Comparison of ENCODE assay signal across 10 cellular contexts in the genomic region with DNA sequence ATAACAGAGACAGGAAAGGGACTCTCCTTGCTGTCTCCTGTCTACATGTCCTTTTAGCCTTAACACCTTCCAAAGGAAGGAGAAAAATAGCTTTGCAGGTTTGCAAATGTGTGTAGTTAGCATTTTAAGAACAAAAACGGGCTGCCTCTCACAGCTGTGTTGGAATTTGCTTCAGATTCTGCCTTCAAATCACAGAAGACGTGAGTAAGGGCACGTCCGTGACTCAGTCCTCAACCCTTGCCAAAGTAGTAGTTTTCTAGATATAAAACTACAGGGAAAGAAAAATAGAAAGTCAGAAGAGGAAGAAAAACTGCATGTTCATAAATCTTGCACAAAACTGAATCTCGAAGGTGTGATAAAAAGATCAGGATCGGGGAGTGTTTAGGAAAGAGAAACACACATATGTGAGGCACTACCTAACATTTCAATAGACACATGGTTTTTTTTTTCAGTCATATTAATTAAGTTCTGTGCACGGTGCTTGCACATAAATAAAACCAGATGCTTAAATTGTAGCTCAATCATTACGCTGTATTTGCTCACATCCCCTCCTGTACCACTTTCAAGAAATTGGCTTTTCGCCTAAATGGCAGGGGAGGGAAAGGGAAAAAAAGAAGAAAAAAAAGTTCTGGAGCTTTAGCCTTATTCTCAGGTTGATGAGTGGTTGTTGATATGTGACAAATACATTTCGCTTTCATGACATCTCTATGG.
DNase-seq lines count a peak whose midpoint lies in the region; ATAC-seq and TF ChIP-seq lines count a peak whose summit lies in the region.
"Had no signal": no experiment of that assay in that cellular context is flagged by ENCODE, and none has a peak within 500 bp of the region (broad histone marks: within the 10 kb centered on the region; RNA-seq: fewer than 3 reads in every experiment).

No MANE protein-coding gene starts in this region.

- H3K9me3 Mint-ChIP-seq in WTC11 (peaks cover 9% of the 10 kb centered on the region), type B pancreatic cell (no peaks in the 10 kb centered on the region)

- peak overlapping the region; percentile 99 for H3K27ac Mint-ChIP-seq in WTC11
- H3K27ac Mint-ChIP-seq in type B pancreatic cell = peak overlapping the region; percentile 3

- peak overlapping the region; percentile 59 for H3K4me2 ChIP-seq in hepatocyte

- H2AFZ ChIP-seq in hepatocyte = no peak overlapping the region

- peaks cover 4% of the 10 kb centered on the region for H3K79me2 ChIP-seq in hepatocyte

- intact Hi-C loops in Right ventricle myocardium inferior (cut with DNase I) = no loop called here

- TF ChIP-seq CTCF in right atrium auricular region (IDR thresholded peaks at IDR 0.05) = no peak
- no peak for TF ChIP-seq CTCF in WTC11 (IDR thresholded peaks at IDR 0.05)
- TF ChIP-seq CTCF in hepatocyte (IDR thresholded peaks at IDR 0.05; ENCODE audit: poor library complexity) = no peak
- no peak for TF ChIP-seq CTCF in type B pancreatic cell (conservative IDR thresholded peaks at IDR 0.05)

- peaks cover 73% of the 10 kb centered on the region for H3K4me1 Mint-ChIP-seq in WTC11
- H3K4me1 Mint-ChIP-seq in type B pancreatic cell (ENCODE audit: unreplicated experiment) = peaks cover 17% of the 10 kb centered on the region

- CTCF ChIA-PET in WTC11 (lab: Charles Lee) = interaction anchor here (1.3 to 1.4 kb wide), 2 partner anchors 16 to 72 kb away, joined by 4 to 8 read pairs; a partner anchor contains a TSS

- H3K27ac ChIP-seq in right atrium auricular region (no peak overlapping the region), hepatocyte (peak overlapping the region; percentile 15)

- H3K36me3 Mint-ChIP-seq in WTC11 (peaks cover 9% of the 10 kb centered on the region), type B pancreatic cell (no peaks in the 10 kb centered on the region)

- no peaks in the 10 kb centered on the region for H4K20me1 ChIP-seq in hepatocyte (ENCODE audit: insufficient read depth, poor library complexity, severe bottlenecking)

- peaks cover 0 to 6% of the 10 kb centered on the region in 2 donors for H3K4me1 ChIP-seq in right atrium auricular region
- H3K4me1 ChIP-seq in hepatocyte (ENCODE audit: insufficient read depth) = peaks cover 25% of the 10 kb centered on the region
- H3K4me1 ChIP-seq: BE2C had no signal

- ATAC-seq in Right ventricle myocardium inferior (peak; percentile 50), WTC11 (peak; percentile 40; the same call in 1 of the 2 replicates), GM21619 (IDR thresholded peaks at IDR 0.05; ENCODE audit: unreplicated experiment) (no peak)

- POLR2A ChIA-PET in WTC11 (lab: Charles Lee) = no interaction called here

- H3K27me3 ChIP-seq in right atrium auricular region = no peaks in the 10 kb centered on the region
- H3K27me3 ChIP-seq in hepatocyte = no peaks in the 10 kb centered on the region
- H3K27me3 ChIP-seq: BE2C had no signal

- no peaks in the 10 kb centered on the region for H3K9me3 ChIP-seq in right atrium auricular region
- H3K9me3 ChIP-seq in hepatocyte (ENCODE audit: low read depth) = no peaks in the 10 kb centered on the region
- H3K9me3 ChIP-seq: BE2C had no signal

- DNase-seq in Right ventricle myocardium inferior (ENCODE audit: missing footprints) (no peak), right atrium auricular region (ENCODE audit: low spot score) (no peak), WTC11 (ENCODE audit: low spot score) (no peak), hepatocyte (ENCODE audit: low spot score) (no peak), type B pancreatic cell (ENCODE audit: extremely low spot score, unreplicated experiment) (no peak), pons (ENCODE audit: low spot score) (no peak), DMS 273 treated with DMSO at 0.1 percent for 48 hours (lab: John Stamatoyannopoulos, UW) (no peak)
- DNase-seq: BE2C, NCI-H1436 treated with DMSO at 0.1 percent for 48 hours had no signal

- WGBS in hepatocyte (ENCODE audit: low lambda C conversion rate, missing lambda C conversion rate) = 53% methylated on average over 10 of the region's 10 CpGs

- H3K4me3 Mint-ChIP-seq in WTC11 (peak overlapping the region; percentile 40), type B pancreatic cell (peak overlapping the region; percentile 29)

- H3K27me3 Mint-ChIP-seq in WTC11 (ENCODE audit: low read depth) = no peaks in the 10 kb centered on the region
- H3K27me3 Mint-ChIP-seq in type B pancreatic cell = no peaks in the 10 kb centered on the region

- H3K4me3 ChIP-seq in right atrium auricular region = peak overlapping the region in 1 of 2 donors; percentile 3
- no peak overlapping the region for H3K4me3 ChIP-seq in hepatocyte

- no peaks in the 10 kb centered on the region for H3K36me3 ChIP-seq in right atrium auricular region
- H3K36me3 ChIP-seq in hepatocyte (replicated peaks; ENCODE audit: insufficient read depth, low read depth) = no peaks in the 10 kb centered on the region
- H3K36me3 ChIP-seq: BE2C had no signal

- no peaks in the 10 kb centered on the region for H3K9me2 ChIP-seq in hepatocyte (replicated peaks; ENCODE audit: insufficient read depth)

TF ChIP-seq in WTC11, 78 proteins besides CTCF, POLR2A, EP300 and RAD21:
- TF ChIP-seq, protein P1, sequence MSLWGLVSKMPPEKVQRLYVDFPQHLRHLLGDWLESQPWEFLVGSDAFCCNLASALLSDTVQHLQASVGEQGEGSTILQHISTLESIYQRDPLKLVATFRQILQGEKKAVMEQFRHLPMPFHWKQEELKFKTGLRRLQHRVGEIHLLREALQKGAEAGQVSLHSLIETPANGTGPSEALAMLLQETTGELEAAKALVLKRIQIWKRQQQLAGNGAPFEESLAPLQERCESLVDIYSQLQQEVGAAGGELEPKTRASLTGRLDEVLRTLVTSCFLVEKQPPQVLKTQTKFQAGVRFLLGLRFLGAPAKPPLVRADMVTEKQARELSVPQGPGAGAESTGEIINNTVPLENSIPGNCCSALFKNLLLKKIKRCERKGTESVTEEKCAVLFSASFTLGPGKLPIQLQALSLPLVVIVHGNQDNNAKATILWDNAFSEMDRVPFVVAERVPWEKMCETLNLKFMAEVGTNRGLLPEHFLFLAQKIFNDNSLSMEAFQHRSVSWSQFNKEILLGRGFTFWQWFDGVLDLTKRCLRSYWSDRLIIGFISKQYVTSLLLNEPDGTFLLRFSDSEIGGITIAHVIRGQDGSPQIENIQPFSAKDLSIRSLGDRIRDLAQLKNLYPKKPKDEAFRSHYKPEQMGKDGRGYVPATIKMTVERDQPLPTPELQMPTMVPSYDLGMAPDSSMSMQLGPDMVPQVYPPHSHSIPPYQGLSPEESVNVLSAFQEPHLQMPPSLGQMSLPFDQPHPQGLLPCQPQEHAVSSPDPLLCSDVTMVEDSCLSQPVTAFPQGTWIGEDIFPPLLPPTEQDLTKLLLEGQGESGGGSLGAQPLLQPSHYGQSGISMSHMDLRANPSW (CRISPR knock-in tag; conservative IDR thresholded peaks at IDR 0.05; ENCODE audit: low read depth) = no peak
- TF ChIP-seq JAZF1 (CRISPR knock-in tag; IDR thresholded peaks at IDR 0.05) (no peak), FOXK1 (CRISPR knock-in tag; IDR thresholded peaks at IDR 0.05) (no peak), NR1H2 (CRISPR knock-in tag; IDR thresholded peaks at IDR 0.05) (no peak), NFE2L1 (CRISPR knock-in tag; IDR thresholded peaks at IDR 0.05) (no peak), RELA (CRISPR knock-in tag; IDR thresholded peaks at IDR 0.05; ENCODE audit: borderline replicate concordance) (no peak), FOXJ3 (CRISPR knock-in tag; IDR thresholded peaks at IDR 0.05; ENCODE audit: borderline replicate concordance) (no peak)
- TF ChIP-seq, protein P2, sequence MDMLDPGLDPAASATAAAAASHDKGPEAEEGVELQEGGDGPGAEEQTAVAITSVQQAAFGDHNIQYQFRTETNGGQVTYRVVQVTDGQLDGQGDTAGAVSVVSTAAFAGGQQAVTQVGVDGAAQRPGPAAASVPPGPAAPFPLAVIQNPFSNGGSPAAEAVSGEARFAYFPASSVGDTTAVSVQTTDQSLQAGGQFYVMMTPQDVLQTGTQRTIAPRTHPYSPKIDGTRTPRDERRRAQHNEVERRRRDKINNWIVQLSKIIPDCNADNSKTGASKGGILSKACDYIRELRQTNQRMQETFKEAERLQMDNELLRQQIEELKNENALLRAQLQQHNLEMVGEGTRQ (CRISPR knock-in tag; IDR thresholded peaks at IDR 0.05) = no peak
- TF ChIP-seq, protein P3, sequence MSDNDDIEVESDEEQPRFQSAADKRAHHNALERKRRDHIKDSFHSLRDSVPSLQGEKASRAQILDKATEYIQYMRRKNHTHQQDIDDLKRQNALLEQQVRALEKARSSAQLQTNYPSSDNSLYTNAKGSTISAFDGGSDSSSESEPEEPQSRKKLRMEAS (CRISPR knock-in tag; IDR thresholded peaks at IDR 0.05) = no peak
